In genomic region chr7:101860316-101861222, GRCh38 we compare ENCODE assay signal across 1 cellular context.
TF ChIP-seq lines count a peak whose summit lies in the region.

No MANE protein-coding gene starts in this region.

TF ChIP-seq in WTC11, 78 proteins besides CTCF, POLR2A, EP300 and RAD21 (continued from another document):
- TF ChIP-seq NR2C2 (CRISPR knock-in tag; IDR thresholded peaks at IDR 0.05), result no peak
- TF ChIP-seq GRHL2 (CRISPR knock-in tag; IDR thresholded peaks at IDR 0.05; ENCODE audit: insufficient replicate concordance, severe bottlenecking), result no peak
- no peak for TF ChIP-seq ATF6 (CRISPR knock-in tag; IDR thresholded peaks at IDR 0.05)
- no peak for TF ChIP-seq ATF1 (CRISPR knock-in tag; IDR thresholded peaks at IDR 0.05)
- TF ChIP-seq USF2 (CRISPR knock-in tag; IDR thresholded peaks at IDR 0.05), result no peak
- TF ChIP-seq MYBL2 (CRISPR knock-in tag; IDR thresholded peaks at IDR 0.05), result no peak
- no peak for TF ChIP-seq SMAD4 (CRISPR knock-in tag; IDR thresholded peaks at IDR 0.05)
- TF ChIP-seq HMGXB4 (CRISPR knock-in tag; IDR thresholded peaks at IDR 0.05), result no peak
- no peak for TF ChIP-seq JAZF1 (CRISPR knock-in tag; IDR thresholded peaks at IDR 0.05)
TF ChIP-seq in WTC11: peak in this region for 0.
